ENCODE assay signal across 8 cellular contexts in genomic region chr10:26859241-26860025, GRCh38. TPM values are rescaled to one million over a fixed set of nuclear protein-coding genes. Genes with fewer than 3 reads are reported as not detected.
DNase-seq lines count a peak whose midpoint lies in the region; ATAC-seq and TF ChIP-seq lines count a peak whose summit lies in the region.

No MANE protein-coding gene starts in this region.

- H3K79me2 ChIP-seq in DND-41 (ENCODE audit: insufficient read depth, low read length) = peaks cover 63% of the 10 kb centered on the region
- H3K79me2 ChIP-seq in OCI-LY1 (ENCODE audit: insufficient read depth, low read length) = peaks cover 59% of the 10 kb centered on the region

- TF ChIP-seq CTCF in DND-41 (IDR thresholded peaks at IDR 0.05; ENCODE audit: borderline replicate concordance, extremely low read depth, low read length, poor library complexity, severe bottlenecking) = no peak
- no peak for TF ChIP-seq CTCF in OCI-LY1 (IDR thresholded peaks at IDR 0.05; ENCODE audit: low read length)
- TF ChIP-seq CTCF in epithelial cell of esophagus (IDR thresholded peaks at IDR 0.05; ENCODE audit: insufficient read depth, low read depth, low read length, missing control alignments) = no peak
- TF ChIP-seq CTCF in osteocyte (IDR thresholded peaks at IDR 0.05) = no peak

- H3K9ac ChIP-seq in DND-41 (ENCODE audit: low read depth, low read length) = peak overlapping the region; percentile 99
- H3K9ac ChIP-seq in OCI-LY1 (ENCODE audit: low read length) = peak overlapping the region; percentile 90

- H3K36me3 Mint-ChIP-seq in osteocyte (ENCODE audit: unreplicated experiment) = no peaks in the 10 kb centered on the region

- peak overlapping the region; percentile 93 for H3K27ac Mint-ChIP-seq in osteocyte (ENCODE audit: unreplicated experiment)

- 0 out of 2 replicates have a peak, but pooled peaks cover 4% of the 10 kb centered on the region for H3F3A ChIP-seq in OCI-LY1 (ENCODE audit: insufficient read depth, low read length)

- H3K36me3 ChIP-seq in DND-41 (ENCODE audit: insufficient read depth, low read length) (no peaks in the 10 kb centered on the region), OCI-LY1 (ENCODE audit: insufficient read depth, low read length) (peaks cover 11% of the 10 kb centered on the region)

- H3K9me3 Mint-ChIP-seq in osteocyte (ENCODE audit: unreplicated experiment) = no peaks in the 10 kb centered on the region

- H2AFZ ChIP-seq in DND-41 (ENCODE audit: low read depth, low read length) (peak overlapping the region; percentile 68), OCI-LY1 (ENCODE audit: low read length) (no peak overlapping the region)

- H3K27me3 ChIP-seq in DND-41 (ENCODE audit: insufficient read depth, low read length, poor library complexity) = no peaks in the 10 kb centered on the region
- H3K27me3 ChIP-seq in OCI-LY1 (ENCODE audit: insufficient read depth, low read length) = no peaks in the 10 kb centered on the region

- H3K27ac ChIP-seq in DND-41 (ENCODE audit: low read length) (peak overlapping the region; percentile 98), OCI-LY1 (ENCODE audit: low read depth, low read length, poor library complexity, severe bottlenecking) (peak overlapping the region; percentile 88)

- H3K4me1 ChIP-seq in DND-41 (ENCODE audit: insufficient read depth, low read length) (peaks cover 37% of the 10 kb centered on the region), OCI-LY1 (ENCODE audit: insufficient read depth, low read length, severe bottlenecking) (peaks cover 44% of the 10 kb centered on the region)

- no peak for DNase-seq in DND-41
- DNase-seq in epithelial cell of esophagus (ENCODE audit: low read depth) = no peak
- no peak for DNase-seq in osteocyte (ENCODE audit: extremely low spot score, unreplicated experiment)
- DNase-seq in mesenteric fat pad (ENCODE audit: low spot score) = no peak
- no peak for DNase-seq in NCI-H2029 (lab: John Stamatoyannopoulos, UW)
- no peak for DNase-seq in AG20443 (ENCODE audit: low spot score)

- H3K4me3 ChIP-seq in DND-41 (ENCODE audit: low read depth in 1 of 2, low read length in 2 of 2) = peak overlapping the region; percentile 87 to 97
- peak overlapping the region; percentile 83 for H3K4me3 ChIP-seq in OCI-LY1 (ENCODE audit: low read depth, low read length, poor library complexity, severe bottlenecking)
- H3K4me3 ChIP-seq in epithelial cell of esophagus (ENCODE audit: low read length) = peak overlapping the region; percentile 67

- H3K4me2 ChIP-seq in DND-41 (ENCODE audit: insufficient read depth, low read length) = peak overlapping the region; percentile 88
- peak overlapping the region; percentile 81 for H3K4me2 ChIP-seq in OCI-LY1 (ENCODE audit: low read length)

- peak overlapping the region; percentile 94 for H3K4me3 Mint-ChIP-seq in osteocyte (ENCODE audit: unreplicated experiment)

- no peak for ATAC-seq in DND-41 (ENCODE audit: insufficient read depth, low read depth)
- ATAC-seq in HG03432 (IDR thresholded peaks at IDR 0.05; ENCODE audit: unreplicated experiment) = no peak

- no peaks in the 10 kb centered on the region for H3K9me2 ChIP-seq in OCI-LY1 (ENCODE audit: low read depth, low read length)

- peaks cover 6% of the 10 kb centered on the region for H3K27me3 Mint-ChIP-seq in osteocyte (ENCODE audit: unreplicated experiment)

- H4K20me1 ChIP-seq in DND-41 (ENCODE audit: insufficient read depth, low read length) (peaks cover 40% of the 10 kb centered on the region), OCI-LY1 (ENCODE audit: insufficient read depth, low read length) (no peaks in the 10 kb centered on the region)

- H3K9me3 ChIP-seq in DND-41 (ENCODE audit: insufficient read depth, low read length, severe bottlenecking) (no peaks in the 10 kb centered on the region), OCI-LY1 (ENCODE audit: low read length) (0 out of 2 replicates have a peak, but pooled peaks cover 2% of the 10 kb centered on the region)

- H3K4me1 Mint-ChIP-seq in osteocyte (ENCODE audit: unreplicated experiment) = peaks cover 25% of the 10 kb centered on the region

RNA-seq across cellular contexts. Expression of gene ABI1, which starts 1.3 kb away (rescaled TPM):
- total RNA-seq in osteocyte (62.2 and 64.1 TPM in 2 replicates), mesenteric fat pad (42.6 TPM)
